In genomic region chr13:97241761-97242160, GRCh38 we compare ENCODE assay signal across 13 cellular contexts. TPM values are rescaled to one million over a fixed set of nuclear protein-coding genes. Genes with fewer than 3 reads are reported as not detected.
A peak's percentile ranks its signal among the peaks of the same experiment; 100 is the strongest.
DNase-seq lines count a peak whose midpoint lies in the region; TF ChIP-seq lines count a peak whose summit lies in the region.
"Had no signal": no experiment of that assay in that cellular context is flagged by ENCODE, and none has a peak within 500 bp of the region (broad histone marks: within the 10 kb centered on the region; RNA-seq: fewer than 3 reads in every experiment).

No MANE protein-coding gene starts in this region.

- DNase-seq in UCSD-AML1 (lab: John Stamatoyannopoulos, UW; ENCODE audit: unreplicated experiment) (peak; percentile 43), esophagus squamous epithelium (lab: John Stamatoyannopoulos, UW) (no peak), lung microvascular endothelial cell (ENCODE audit: low read depth in 2 of 2) (peak; percentile 83 to 95), testis (no peak), DMS 273 (lab: John Stamatoyannopoulos, UW; ENCODE audit: unreplicated experiment) (no peak), activated T-cell treated with anti-CD3 and anti-CD28 coated beads for 4 hours (no peak), NCI-H2171 (lab: John Stamatoyannopoulos, UW) (no peak), colonic mucosa (no peak)
- DNase-seq: activated CD4-positive, CD25-positive, alpha-beta regulatory T cell; activated effector memory CD4-positive, alpha-beta T cell treated with Interleukin-2 at 50 U/mL for 16 hours; Calu3; NCI-H2107; nephron progenitor cell had no signal

- H3K27me3 ChIP-seq in esophagus squamous epithelium, result no peaks in the 10 kb centered on the region
- no peaks in the 10 kb centered on the region for H3K27me3 ChIP-seq in testis
- no peaks in the 10 kb centered on the region for H3K27me3 ChIP-seq in colonic mucosa

- H3K9me3 ChIP-seq in esophagus squamous epithelium (no peaks in the 10 kb centered on the region), testis (no peaks in the 10 kb centered on the region), colonic mucosa (no peaks in the 10 kb centered on the region)

- TF ChIP-seq POLR2A in esophagus squamous epithelium (IDR thresholded peaks at IDR 0.05) (no peak), testis (IDR thresholded peaks at IDR 0.05) (no peak)

- 81 to 86% methylated on average over 5 of the region's 5 CpGs for WGBS in esophagus squamous epithelium, 2 donors
- WGBS in testis, 2 donors, result 81 to 86% methylated on average over 5 of the region's 5 CpGs

- H3K4me1 ChIP-seq in esophagus squamous epithelium, result peaks cover 0 to 100% (median 32%) of the 10 kb centered on the region in 3 donors
- peaks cover 70% of the 10 kb centered on the region for H3K4me1 ChIP-seq in testis
- H3K4me1 ChIP-seq in colonic mucosa, result peaks cover 3% of the 10 kb centered on the region

- intact Hi-C loops in esophagus squamous epithelium (cut with DNase I), result no loop called here
- intact Hi-C loops in testis (cut with DNase I; ENCODE audit: low total_unique reads), result no loop called here
- intact Hi-C loops in colonic mucosa (cut with DNase I), result no loop called here

- H3K27ac ChIP-seq in esophagus squamous epithelium (peak overlapping the region in 3 of 4 donors; percentile 66 to 75 (median 68)), testis (peak overlapping the region; percentile 36 to 78), colonic mucosa (no peak overlapping the region)

- TF ChIP-seq CTCF in esophagus squamous epithelium (IDR thresholded peaks at IDR 0.05) (no peak), testis (IDR thresholded peaks at IDR 0.05) (no peak), colonic mucosa (IDR thresholded peaks at IDR 0.05) (no peak)

- no peak overlapping the region for H3K9ac ChIP-seq in colonic mucosa (ENCODE audit: low read depth in 2 of 2, low read length in 2 of 2)

- H3K36me3 ChIP-seq in esophagus squamous epithelium (peaks cover 0 to 9% (median 0%) of the 10 kb centered on the region in 3 donors), testis (ENCODE audit: low read depth, missing control alignments) (no peaks in the 10 kb centered on the region), colonic mucosa (no peaks in the 10 kb centered on the region)

- H3K4me3 ChIP-seq in esophagus squamous epithelium (no peak overlapping the region), testis (no peak overlapping the region), colonic mucosa (no peak overlapping the region)

RNA-seq across cellular contexts. Expression of gene MBNL2, which starts 19.6 kb away (rescaled TPM):
- 10 to 100 TPM; 18.3 to 58.7 (median 29.7) TPM for total RNA-seq in esophagus squamous epithelium
- total RNA-seq in lung microvascular endothelial cell, result 30.9 and 46.6 TPM in 2 replicates
- 10 to 100 TPM; 69.4 to 83.0 TPM for total RNA-seq in testis
- 21.5 TPM for polyA plus RNA-seq in testis (ENCODE audit: insufficient read depth, low read depth, low replicate concordance)
- 10 to 100 TPM; 28.2 to 61.8 TPM for total RNA-seq in colonic mucosa

Comparison
In these comparisons a context has a peak if more than half of its experiments do, and no peak if none do; other contexts are left out.
1. DNase-seq: peak in UCSD-AML1 (single experiment) and lung microvascular endothelial cell (2 of 2); none in esophagus squamous epithelium (single experiment), testis (single experiment), DMS 273 (single experiment), activated T-cell treated with anti-CD3 and anti-CD28 coated beads for 4 hours (single experiment), NCI-H2171 (single experiment) and colonic mucosa (single experiment).